In genomic region chr15:39397883-39398282, GRCh38 we compare ENCODE assay signal across 33 cellular contexts.
DNase-seq lines count a peak whose midpoint lies in the region; ATAC-seq, FAIRE-seq and TF ChIP-seq lines count a peak whose summit lies in the region.
"Had no signal": no experiment of that assay in that cellular context is flagged by ENCODE, and none has a peak within 500 bp of the region (broad histone marks: within the 10 kb centered on the region; RNA-seq: fewer than 3 reads in every experiment).

No MANE protein-coding gene starts in this region.

- no peaks in the 10 kb centered on the region for H3K9me1 ChIP-seq in K562 (ENCODE audit: control insufficient read depth, insufficient read depth, low read length)

- H3K27me3 Mint-ChIP-seq in stimulated activated naive CD8-positive, alpha-beta T cell treated with anti-CD3 and anti-CD28 coated beads, Interleukin-15, amount 100 ng/mL, for 72 hours: peaks cover 9% of the 10 kb centered on the region
- H3K27me3 Mint-ChIP-seq: brain had no signal

- H3K9me3 Mint-ChIP-seq in stimulated activated naive CD8-positive, alpha-beta T cell treated with anti-CD3 and anti-CD28 coated beads, Interleukin-15, amount 100 ng/mL, for 72 hours: no peaks in the 10 kb centered on the region
- H3K9me3 Mint-ChIP-seq: activated CD4-positive, alpha-beta memory T cell treated with anti-CD3 and anti-CD28 coated beads, Interleukin-2, amount 10 ng/mL, durations not matched to agents 7 days and 5 days; activated T-helper 1 cell treated with anti-CD3 and anti-CD28 coated beads, Interleukin-12 subunit alpha, Interleukin-12 subunit beta, Interleukin-2, Interleukin-4 antibody, amounts not matched to agents 30 ng/mL and 10 ng/mL and 1 ng/mL, durations not matched to agents 14 hours and 24 hours and 36 hours; CD8-positive, alpha-beta T cell; dendritic cell treated with granulocyte-macrophage colony-stimulating factor and Interleukin-4, amounts not matched to agents 40 ng/mL and 50 ng/mL, for 4 days; neural progenitor cell had no signal

- DNase-seq in CMK (ENCODE audit: low read depth): peak; percentile 94
- peak; percentile 64 for DNase-seq in M059J (ENCODE audit: low read depth)
- peak; percentile 34 to 47 (median 38) for DNase-seq in K562 (ENCODE audit: extremely low read depth in 1 of 4, low spot score in 3 of 4)
- no peak for DNase-seq in SW 1271 (lab: John Stamatoyannopoulos, UW)
- DNase-seq in stimulated activated naive CD8-positive, alpha-beta T cell treated with anti-CD3 and anti-CD28 coated beads, Interleukin-15, amount 100 ng/mL, for 72 hours: no peak
- DNase-seq: activated CD4-positive, alpha-beta memory T cell treated with anti-CD3 and anti-CD28 coated beads, Interleukin-2, amount 10 ng/mL, durations not matched to agents 7 days and 5 days; activated CD8-positive, alpha-beta memory T cell treated with anti-CD3 and anti-CD28 coated beads, Interleukin-2, amount 50 U/mL, for 48 hours; activated naive CD4-positive, alpha-beta T cell treated with Interleukin-2 at 50 U/mL for 16 hours; adrenal gland; AML-193; CD8-positive, alpha-beta T cell; DMS 273 treated with DMSO at 0.1 percent for 48 hours; erythroblast; H7; head of caudate nucleus; islet precursor cell; NCI-H1930; NCI-H526; pancreas; retina; SHP77 treated with DMSO at 0.1 percent for 48 hours; stimulated activated naive CD8-positive, alpha-beta T cell treated with anti-CD3 and anti-CD28 coated beads, Interleukin-15, Interleukin-2, amounts not matched to agents 100 U/mL and 50 U/mL, for 24 hours had no signal

- ATAC-seq in GM19351 (IDR thresholded peaks at IDR 0.05; ENCODE audit: unreplicated experiment) (peak; percentile 72), K562 (peak; percentile 26; the same call in 2 of the 3 replicates), GM18519 (IDR thresholded peaks at IDR 0.05; ENCODE audit: low FRiP score, unreplicated experiment) (no peak), GM19397 (IDR thresholded peaks at IDR 0.05; ENCODE audit: unreplicated experiment) (no peak)
- ATAC-seq in stimulated activated naive CD8-positive, alpha-beta T cell treated with anti-CD3 and anti-CD28 coated beads, Interleukin-15, amount 100 ng/mL, for 72 hours: no peak
- ATAC-seq: CD8-positive, alpha-beta T cell; Panc1; pancreas; stimulated activated naive CD8-positive, alpha-beta T cell treated with anti-CD3 and anti-CD28 coated beads, Interleukin-15, Interleukin-2, amounts not matched to agents 100 U/mL and 50 U/mL, for 24 hours had no signal

- no peaks in the 10 kb centered on the region for H3K9me3 ChIP-seq in K562 (replicated peaks; ENCODE audit: control insufficient read depth, insufficient read depth, low read depth, low read length)
- H3K9me3 ChIP-seq: adrenal gland, pancreas, thoracic aorta had no signal

- 8% methylated on average over 3 of the region's 3 CpGs for WGBS in K562 (ENCODE audit: insufficient coverage, low coverage, missing lambda C conversion rate)

- no peaks in the 10 kb centered on the region; a peak in 1 of 5 replicates for H3K27me3 ChIP-seq in K562 (ENCODE audit: control insufficient read depth in 2 of 2, insufficient read depth in 2 of 2, low read length in 2 of 2)
- H3K27me3 ChIP-seq: adrenal gland, neural progenitor cell, pancreas had no signal

- intact Hi-C loops in K562 (cut with micrococcal nuclease): loop anchor here (10.0 kb wide), 1 partner anchor 187 kb away; the partner anchor contains the start of gene THBS1

- in situ Hi-C loops in K562 (cut with MboI): no loop called here

- CTCF ChIA-PET in K562 (lab: Yijun Ruan, JAX; ENCODE audit: low intra/inter-chr PET ratio): interaction anchor here (0.6 kb wide), 1 partner anchor 130 kb away, joined by 3 read pairs; no protein-coding TSS in a partner anchor

- H3K36me3 ChIP-seq in K562 (ENCODE audit: control insufficient read depth, insufficient read depth, low read length): no peaks in the 10 kb centered on the region
- H3K36me3 ChIP-seq: adrenal gland, neural progenitor cell, pancreas, thoracic aorta had no signal

- no peak for TF ChIP-seq RAD21 in K562 (CRISPR knock-in tag; conservative IDR thresholded peaks at IDR 0.05 in 1 of 2, IDR thresholded peaks at IDR 0.05 in 1 of 2)

- no peak overlapping the region for H3K4me3 Mint-ChIP-seq in stimulated activated naive CD8-positive, alpha-beta T cell treated with anti-CD3 and anti-CD28 coated beads, Interleukin-15, amount 100 ng/mL, for 72 hours
- H3K4me3 Mint-ChIP-seq: activated CD4-positive, alpha-beta memory T cell treated with anti-CD3 and anti-CD28 coated beads, Interleukin-2, amount 10 ng/mL, durations not matched to agents 7 days and 5 days; activated T-helper 1 cell treated with anti-CD3 and anti-CD28 coated beads, Interleukin-12 subunit alpha, Interleukin-12 subunit beta, Interleukin-2, Interleukin-4 antibody, amounts not matched to agents 30 ng/mL and 10 ng/mL and 1 ng/mL, durations not matched to agents 14 hours and 24 hours and 36 hours; brain; CD8-positive, alpha-beta T cell; dendritic cell treated with granulocyte-macrophage colony-stimulating factor and Interleukin-4, amounts not matched to agents 40 ng/mL and 50 ng/mL, for 4 days; neural progenitor cell had no signal

- POLR2A ChIA-PET in K562 (lab: Yijun Ruan, JAX): interaction anchor here (1.1 kb wide), 1 partner anchor 104 kb away, joined by 3 read pairs; no protein-coding TSS in a partner anchor

- no peak overlapping the region for H3K4me3 ChIP-seq in K562
- H3K4me3 ChIP-seq: adrenal gland, neural progenitor cell, pancreas, thoracic aorta had no signal

- no peak for TF ChIP-seq CTCF in K562 (IDR thresholded peaks at IDR 0.05 in 2 of 3, conservative IDR thresholded peaks at IDR 0.05 in 1 of 3; ENCODE audit: insufficient read depth in 2 of 3, low read depth in 1 of 3, low read length in 3 of 3)

- no peak for TF ChIP-seq EP300 in K562 (IDR thresholded peaks at IDR 0.05; ENCODE audit: low read length)

- no TSS peak for BruUV-seq in K562 (replicated peaks; lab: Mats Ljungman, UMichigan)

- no peak overlapping the region for H3K9ac ChIP-seq in K562 (ENCODE audit: insufficient read depth in 1 of 2, low read depth in 2 of 2, low read length in 2 of 2)
- H3K9ac ChIP-seq: neural progenitor cell had no signal

- no peak overlapping the region for H3K27ac ChIP-seq in K562 (ENCODE audit: extremely low read depth, low read depth, low read length)
- H3K27ac ChIP-seq: adrenal gland, neural progenitor cell, pancreas, thoracic aorta had no signal

- no peaks in the 10 kb centered on the region for H3K79me2 ChIP-seq in K562 (ENCODE audit: control insufficient read depth, insufficient read depth, low read length)

- peak; percentile 76 for FAIRE-seq in K562 (lab: Jason Lieb, UNC)
- FAIRE-seq: GM19239, pancreas, urothelium cell line had no signal

- H2AFZ ChIP-seq in K562 (ENCODE audit: low read depth, low read length): no peak overlapping the region
- H2AFZ ChIP-seq: neural progenitor cell had no signal

- H3K27ac Mint-ChIP-seq in stimulated activated naive CD8-positive, alpha-beta T cell treated with anti-CD3 and anti-CD28 coated beads, Interleukin-15, amount 100 ng/mL, for 72 hours: no peak overlapping the region
- H3K27ac Mint-ChIP-seq: activated CD4-positive, alpha-beta memory T cell treated with anti-CD3 and anti-CD28 coated beads, Interleukin-2, amount 10 ng/mL, durations not matched to agents 7 days and 5 days; activated T-helper 1 cell treated with anti-CD3 and anti-CD28 coated beads, Interleukin-12 subunit alpha, Interleukin-12 subunit beta, Interleukin-2, Interleukin-4 antibody, amounts not matched to agents 30 ng/mL and 10 ng/mL and 1 ng/mL, durations not matched to agents 14 hours and 24 hours and 36 hours; brain; CD8-positive, alpha-beta T cell; dendritic cell treated with granulocyte-macrophage colony-stimulating factor and Interleukin-4, amounts not matched to agents 40 ng/mL and 50 ng/mL, for 4 days; neural progenitor cell had no signal

- H3K4me2 ChIP-seq in K562 (ENCODE audit: insufficient read depth, low read length): no peak overlapping the region
- H3K4me2 ChIP-seq: neural progenitor cell had no signal

- no peaks in the 10 kb centered on the region for H3K4me1 Mint-ChIP-seq in stimulated activated naive CD8-positive, alpha-beta T cell treated with anti-CD3 and anti-CD28 coated beads, Interleukin-15, amount 100 ng/mL, for 72 hours
- H3K4me1 Mint-ChIP-seq: brain, neural progenitor cell had no signal

- H4K20me1 ChIP-seq in K562 (replicated peaks; ENCODE audit: control insufficient read depth, insufficient read depth, low read length): no peaks in the 10 kb centered on the region; the same call in 1 of the 2 replicates

- H3K4me1 ChIP-seq in K562 (replicated peaks in 1 of 2; ENCODE audit: control insufficient read depth in 2 of 2, insufficient read depth in 2 of 2, low read length in 2 of 2): peaks cover 0 to 17% of the 10 kb centered on the region in 2 experiments; a peak in 2 of 5 replicates
- H3K4me1 ChIP-seq: neural progenitor cell had no signal

- TF ChIP-seq POLR2A in K562 (conservative IDR thresholded peaks at IDR 0.05): no peak

TF ChIP-seq in K562, 482 proteins besides CTCF, POLR2A, EP300 and RAD21 (continues in another document):
- TF ChIP-seq KLF16 (IDR thresholded peaks at IDR 0.05) (peak; percentile 52), CREM (IDR thresholded peaks at IDR 0.05; ENCODE audit: low read depth) (0 out of 2 replicates have a peak, but pooled peaks have one; percentile 28), PML (IDR thresholded peaks at IDR 0.05; ENCODE audit: low read length) (peak; percentile 47; the same call in 1 of the 2 replicates), SMARCA4 (IDR thresholded peaks at IDR 0.05) (0 out of 2 replicates have a peak, but pooled peaks have one; percentile 17), HMBOX1 (IDR thresholded peaks at IDR 0.05) (peak; percentile 95), ELF4 (CRISPR knock-in tag; IDR thresholded peaks at IDR 0.05) (peak; percentile 82; the same call in 1 of the 2 replicates), STAT5A (IDR thresholded peaks at IDR 0.05; ENCODE audit: borderline replicate concordance, low read length) (peak; percentile 30; the same call in 1 of the 2 replicates), SETDB1 (IDR thresholded peaks at IDR 0.05; ENCODE audit: low read length) (no peak), HES1 (IDR thresholded peaks at IDR 0.05; ENCODE audit: low read depth) (peak; percentile 78)

Comparison
In these comparisons a context has a peak if more than half of its experiments do, and no peak if none do; other contexts are left out.
1. DNase-seq: peak in CMK (single experiment), M059J (single experiment) and K562 (4 of 4); none in SW 1271 (0 of 2) and stimulated activated naive CD8-positive, alpha-beta T cell treated with anti-CD3 and anti-CD28 coated beads, Interleukin-15, amount 100 ng/mL, for 72 hours (0 of 2).
2. ATAC-seq: peak in GM19351 (single experiment) and K562 (single experiment); none in GM18519 (single experiment), GM19397 (single experiment) and stimulated activated naive CD8-positive, alpha-beta T cell treated with anti-CD3 and anti-CD28 coated beads, Interleukin-15, amount 100 ng/mL, for 72 hours (single experiment).